Comparison of ENCODE assay signal across 1 cellular context in the genomic region with DNA sequence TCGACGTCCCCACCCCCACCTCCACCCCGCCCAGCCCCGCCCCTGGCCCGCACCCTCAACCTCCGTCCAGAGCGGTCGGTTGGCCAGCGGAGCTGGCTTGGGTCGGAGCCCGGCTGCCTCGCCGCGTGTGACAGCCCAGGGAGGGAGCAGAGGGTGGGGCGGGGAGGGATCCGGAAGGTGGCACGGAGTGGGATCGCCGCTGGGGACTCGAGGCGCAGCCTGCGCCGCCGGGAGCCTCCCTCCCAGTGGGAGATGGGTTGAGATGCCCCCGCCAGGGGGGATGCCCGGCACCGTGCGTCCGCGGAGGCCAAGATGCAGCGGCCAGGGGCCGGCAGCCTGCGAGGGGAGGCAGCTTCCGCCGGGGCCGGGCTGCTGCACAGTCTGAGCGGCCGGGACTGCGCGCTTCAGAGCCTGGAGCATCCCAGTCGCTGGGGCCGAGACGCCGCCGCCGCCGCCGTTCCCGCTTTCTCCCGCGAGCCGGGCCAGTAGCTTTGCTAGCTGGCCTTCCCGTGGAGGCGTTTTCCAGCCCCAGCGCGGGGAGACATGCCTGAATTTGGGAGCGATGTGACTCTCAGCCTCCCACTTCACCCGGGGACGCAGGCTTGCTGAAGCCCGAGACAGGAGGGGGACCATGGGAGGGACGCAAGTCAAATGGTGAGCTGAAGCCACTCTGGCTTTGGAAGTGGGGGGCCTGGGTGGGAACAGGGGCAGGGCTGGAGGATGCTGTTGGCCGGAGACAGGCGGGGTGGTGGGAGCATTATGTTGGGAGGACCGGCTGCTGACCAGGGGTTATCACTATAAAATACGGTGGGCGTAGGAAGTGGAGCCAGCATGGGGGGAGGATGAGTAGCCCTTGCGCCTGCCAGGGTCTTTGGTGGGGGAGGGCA.
TF ChIP-seq lines count a peak whose summit lies in the region.

No MANE protein-coding gene starts in this region.

TF ChIP-seq in WTC11, 78 proteins besides CTCF, POLR2A, EP300 and RAD21 (continued from another document and continues in another):
- TF ChIP-seq, protein P1, sequence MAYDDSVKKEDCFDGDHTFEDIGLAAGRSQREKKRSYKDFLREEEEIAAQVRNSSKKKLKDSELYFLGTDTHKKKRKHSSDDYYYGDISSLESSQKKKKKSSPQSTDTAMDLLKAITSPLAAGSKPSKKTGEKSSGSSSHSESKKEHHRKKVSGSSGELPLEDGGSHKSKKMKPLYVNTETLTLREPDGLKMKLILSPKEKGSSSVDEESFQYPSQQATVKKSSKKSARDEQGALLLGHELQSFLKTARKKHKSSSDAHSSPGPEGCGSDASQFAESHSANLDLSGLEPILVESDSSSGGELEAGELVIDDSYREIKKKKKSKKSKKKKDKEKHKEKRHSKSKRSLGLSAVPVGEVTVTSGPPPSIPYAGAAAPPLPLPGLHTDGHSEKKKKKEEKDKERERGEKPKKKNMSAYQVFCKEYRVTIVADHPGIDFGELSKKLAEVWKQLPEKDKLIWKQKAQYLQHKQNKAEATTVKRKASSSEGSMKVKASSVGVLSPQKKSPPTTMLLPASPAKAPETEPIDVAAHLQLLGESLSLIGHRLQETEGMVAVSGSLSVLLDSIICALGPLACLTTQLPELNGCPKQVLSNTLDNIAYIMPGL (CRISPR knock-in tag; IDR thresholded peaks at IDR 0.05): no peak; the same call in 1 of the 2 replicates
- TF ChIP-seq, protein P2, sequence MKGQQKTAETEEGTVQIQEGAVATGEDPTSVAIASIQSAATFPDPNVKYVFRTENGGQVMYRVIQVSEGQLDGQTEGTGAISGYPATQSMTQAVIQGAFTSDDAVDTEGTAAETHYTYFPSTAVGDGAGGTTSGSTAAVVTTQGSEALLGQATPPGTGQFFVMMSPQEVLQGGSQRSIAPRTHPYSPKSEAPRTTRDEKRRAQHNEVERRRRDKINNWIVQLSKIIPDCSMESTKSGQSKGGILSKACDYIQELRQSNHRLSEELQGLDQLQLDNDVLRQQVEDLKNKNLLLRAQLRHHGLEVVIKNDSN (CRISPR knock-in tag; IDR thresholded peaks at IDR 0.05): 0 out of 2 replicates have a peak, but pooled peaks have one; percentile 32
- TF ChIP-seq, protein P3, sequence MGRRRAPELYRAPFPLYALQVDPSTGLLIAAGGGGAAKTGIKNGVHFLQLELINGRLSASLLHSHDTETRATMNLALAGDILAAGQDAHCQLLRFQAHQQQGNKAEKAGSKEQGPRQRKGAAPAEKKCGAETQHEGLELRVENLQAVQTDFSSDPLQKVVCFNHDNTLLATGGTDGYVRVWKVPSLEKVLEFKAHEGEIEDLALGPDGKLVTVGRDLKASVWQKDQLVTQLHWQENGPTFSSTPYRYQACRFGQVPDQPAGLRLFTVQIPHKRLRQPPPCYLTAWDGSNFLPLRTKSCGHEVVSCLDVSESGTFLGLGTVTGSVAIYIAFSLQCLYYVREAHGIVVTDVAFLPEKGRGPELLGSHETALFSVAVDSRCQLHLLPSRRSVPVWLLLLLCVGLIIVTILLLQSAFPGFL (CRISPR knock-in tag; IDR thresholded peaks at IDR 0.05; ENCODE audit: borderline replicate concordance): no peak
- peak; percentile 70; the same call in 1 of the 2 replicates for TF ChIP-seq CBFB (CRISPR knock-in tag; IDR thresholded peaks at IDR 0.05; ENCODE audit: low read depth)
- no peak for TF ChIP-seq RELA (CRISPR knock-in tag; IDR thresholded peaks at IDR 0.05; ENCODE audit: borderline replicate concordance)
- TF ChIP-seq, protein P4, sequence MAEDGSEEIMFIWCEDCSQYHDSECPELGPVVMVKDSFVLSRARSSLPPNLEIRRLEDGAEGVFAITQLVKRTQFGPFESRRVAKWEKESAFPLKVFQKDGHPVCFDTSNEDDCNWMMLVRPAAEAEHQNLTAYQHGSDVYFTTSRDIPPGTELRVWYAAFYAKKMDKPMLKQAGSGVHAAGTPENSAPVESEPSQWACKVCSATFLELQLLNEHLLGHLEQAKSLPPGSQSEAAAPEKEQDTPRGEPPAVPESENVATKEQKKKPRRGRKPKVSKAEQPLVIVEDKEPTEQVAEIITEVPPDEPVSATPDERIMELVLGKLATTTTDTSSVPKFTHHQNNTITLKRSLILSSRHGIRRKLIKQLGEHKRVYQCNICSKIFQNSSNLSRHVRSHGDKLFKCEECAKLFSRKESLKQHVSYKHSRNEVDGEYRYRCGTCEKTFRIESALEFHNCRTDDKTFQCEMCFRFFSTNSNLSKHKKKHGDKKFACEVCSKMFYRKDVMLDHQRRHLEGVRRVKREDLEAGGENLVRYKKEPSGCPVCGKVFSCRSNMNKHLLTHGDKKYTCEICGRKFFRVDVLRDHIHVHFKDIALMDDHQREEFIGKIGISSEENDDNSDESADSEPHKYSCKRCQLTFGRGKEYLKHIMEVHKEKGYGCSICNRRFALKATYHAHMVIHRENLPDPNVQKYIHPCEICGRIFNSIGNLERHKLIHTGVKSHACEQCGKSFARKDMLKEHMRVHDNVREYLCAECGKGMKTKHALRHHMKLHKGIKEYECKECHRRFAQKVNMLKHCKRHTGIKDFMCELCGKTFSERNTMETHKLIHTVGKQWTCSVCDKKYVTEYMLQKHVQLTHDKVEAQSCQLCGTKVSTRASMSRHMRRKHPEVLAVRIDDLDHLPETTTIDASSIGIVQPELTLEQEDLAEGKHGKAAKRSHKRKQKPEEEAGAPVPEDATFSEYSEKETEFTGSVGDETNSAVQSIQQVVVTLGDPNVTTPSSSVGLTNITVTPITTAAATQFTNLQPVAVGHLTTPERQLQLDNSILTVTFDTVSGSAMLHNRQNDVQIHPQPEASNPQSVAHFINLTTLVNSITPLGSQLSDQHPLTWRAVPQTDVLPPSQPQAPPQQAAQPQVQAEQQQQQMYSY (CRISPR knock-in tag; IDR thresholded peaks at IDR 0.05): peak; percentile 30; the same call in 1 of the 2 replicates
- TF ChIP-seq FOXP1 (CRISPR knock-in tag; IDR thresholded peaks at IDR 0.05; ENCODE audit: borderline replicate concordance): peak; percentile 71; the same call in 1 of the 2 replicates
- TF ChIP-seq NFE2L1 (CRISPR knock-in tag; IDR thresholded peaks at IDR 0.05): no peak
- TF ChIP-seq ZNF317 (CRISPR knock-in tag; IDR thresholded peaks at IDR 0.05; ENCODE audit: borderline replicate concordance, low read depth): no peak
- TF ChIP-seq, protein P5, sequence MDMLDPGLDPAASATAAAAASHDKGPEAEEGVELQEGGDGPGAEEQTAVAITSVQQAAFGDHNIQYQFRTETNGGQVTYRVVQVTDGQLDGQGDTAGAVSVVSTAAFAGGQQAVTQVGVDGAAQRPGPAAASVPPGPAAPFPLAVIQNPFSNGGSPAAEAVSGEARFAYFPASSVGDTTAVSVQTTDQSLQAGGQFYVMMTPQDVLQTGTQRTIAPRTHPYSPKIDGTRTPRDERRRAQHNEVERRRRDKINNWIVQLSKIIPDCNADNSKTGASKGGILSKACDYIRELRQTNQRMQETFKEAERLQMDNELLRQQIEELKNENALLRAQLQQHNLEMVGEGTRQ (CRISPR knock-in tag; IDR thresholded peaks at IDR 0.05): no peak
- no peak for TF ChIP-seq JAZF1 (CRISPR knock-in tag; IDR thresholded peaks at IDR 0.05)
- no peak for TF ChIP-seq CREM (CRISPR knock-in tag; IDR thresholded peaks at IDR 0.05)
- TF ChIP-seq, protein P6, sequence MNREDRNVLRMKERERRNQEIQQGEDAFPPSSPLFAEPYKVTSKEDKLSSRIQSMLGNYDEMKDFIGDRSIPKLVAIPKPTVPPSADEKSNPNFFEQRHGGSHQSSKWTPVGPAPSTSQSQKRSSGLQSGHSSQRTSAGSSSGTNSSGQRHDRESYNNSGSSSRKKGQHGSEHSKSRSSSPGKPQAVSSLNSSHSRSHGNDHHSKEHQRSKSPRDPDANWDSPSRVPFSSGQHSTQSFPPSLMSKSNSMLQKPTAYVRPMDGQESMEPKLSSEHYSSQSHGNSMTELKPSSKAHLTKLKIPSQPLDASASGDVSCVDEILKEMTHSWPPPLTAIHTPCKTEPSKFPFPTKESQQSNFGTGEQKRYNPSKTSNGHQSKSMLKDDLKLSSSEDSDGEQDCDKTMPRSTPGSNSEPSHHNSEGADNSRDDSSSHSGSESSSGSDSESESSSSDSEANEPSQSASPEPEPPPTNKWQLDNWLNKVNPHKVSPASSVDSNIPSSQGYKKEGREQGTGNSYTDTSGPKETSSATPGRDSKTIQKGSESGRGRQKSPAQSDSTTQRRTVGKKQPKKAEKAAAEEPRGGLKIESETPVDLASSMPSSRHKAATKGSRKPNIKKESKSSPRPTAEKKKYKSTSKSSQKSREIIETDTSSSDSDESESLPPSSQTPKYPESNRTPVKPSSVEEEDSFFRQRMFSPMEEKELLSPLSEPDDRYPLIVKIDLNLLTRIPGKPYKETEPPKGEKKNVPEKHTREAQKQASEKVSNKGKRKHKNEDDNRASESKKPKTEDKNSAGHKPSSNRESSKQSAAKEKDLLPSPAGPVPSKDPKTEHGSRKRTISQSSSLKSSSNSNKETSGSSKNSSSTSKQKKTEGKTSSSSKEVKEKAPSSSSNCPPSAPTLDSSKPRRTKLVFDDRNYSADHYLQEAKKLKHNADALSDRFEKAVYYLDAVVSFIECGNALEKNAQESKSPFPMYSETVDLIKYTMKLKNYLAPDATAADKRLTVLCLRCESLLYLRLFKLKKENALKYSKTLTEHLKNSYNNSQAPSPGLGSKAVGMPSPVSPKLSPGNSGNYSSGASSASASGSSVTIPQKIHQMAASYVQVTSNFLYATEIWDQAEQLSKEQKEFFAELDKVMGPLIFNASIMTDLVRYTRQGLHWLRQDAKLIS (CRISPR knock-in tag; IDR thresholded peaks at IDR 0.05; ENCODE audit: borderline replicate concordance): 0 out of 2 replicates have a peak, but pooled peaks have one; percentile 53
- no peak for TF ChIP-seq SMAD4 (CRISPR knock-in tag; IDR thresholded peaks at IDR 0.05)
- TF ChIP-seq, protein P7, sequence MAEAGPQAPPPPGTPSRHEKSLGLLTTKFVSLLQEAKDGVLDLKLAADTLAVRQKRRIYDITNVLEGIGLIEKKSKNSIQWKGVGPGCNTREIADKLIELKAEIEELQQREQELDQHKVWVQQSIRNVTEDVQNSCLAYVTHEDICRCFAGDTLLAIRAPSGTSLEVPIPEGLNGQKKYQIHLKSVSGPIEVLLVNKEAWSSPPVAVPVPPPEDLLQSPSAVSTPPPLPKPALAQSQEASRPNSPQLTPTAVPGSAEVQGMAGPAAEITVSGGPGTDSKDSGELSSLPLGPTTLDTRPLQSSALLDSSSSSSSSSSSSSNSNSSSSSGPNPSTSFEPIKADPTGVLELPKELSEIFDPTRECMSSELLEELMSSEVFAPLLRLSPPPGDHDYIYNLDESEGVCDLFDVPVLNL (CRISPR knock-in tag; IDR thresholded peaks at IDR 0.05; ENCODE audit: borderline replicate concordance, low read depth): peak; percentile 24; the same call in 1 of the 2 replicates
- TF ChIP-seq, protein P8, sequence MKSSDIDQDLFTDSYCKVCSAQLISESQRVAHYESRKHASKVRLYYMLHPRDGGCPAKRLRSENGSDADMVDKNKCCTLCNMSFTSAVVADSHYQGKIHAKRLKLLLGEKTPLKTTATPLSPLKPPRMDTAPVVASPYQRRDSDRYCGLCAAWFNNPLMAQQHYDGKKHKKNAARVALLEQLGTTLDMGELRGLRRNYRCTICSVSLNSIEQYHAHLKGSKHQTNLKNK (CRISPR knock-in tag; IDR thresholded peaks at IDR 0.05): no peak
- TF ChIP-seq CREB1 (CRISPR knock-in tag; IDR thresholded peaks at IDR 0.05): no peak
- no peak for TF ChIP-seq HMGA2 (CRISPR knock-in tag; IDR thresholded peaks at IDR 0.05)
- TF ChIP-seq, protein P9, sequence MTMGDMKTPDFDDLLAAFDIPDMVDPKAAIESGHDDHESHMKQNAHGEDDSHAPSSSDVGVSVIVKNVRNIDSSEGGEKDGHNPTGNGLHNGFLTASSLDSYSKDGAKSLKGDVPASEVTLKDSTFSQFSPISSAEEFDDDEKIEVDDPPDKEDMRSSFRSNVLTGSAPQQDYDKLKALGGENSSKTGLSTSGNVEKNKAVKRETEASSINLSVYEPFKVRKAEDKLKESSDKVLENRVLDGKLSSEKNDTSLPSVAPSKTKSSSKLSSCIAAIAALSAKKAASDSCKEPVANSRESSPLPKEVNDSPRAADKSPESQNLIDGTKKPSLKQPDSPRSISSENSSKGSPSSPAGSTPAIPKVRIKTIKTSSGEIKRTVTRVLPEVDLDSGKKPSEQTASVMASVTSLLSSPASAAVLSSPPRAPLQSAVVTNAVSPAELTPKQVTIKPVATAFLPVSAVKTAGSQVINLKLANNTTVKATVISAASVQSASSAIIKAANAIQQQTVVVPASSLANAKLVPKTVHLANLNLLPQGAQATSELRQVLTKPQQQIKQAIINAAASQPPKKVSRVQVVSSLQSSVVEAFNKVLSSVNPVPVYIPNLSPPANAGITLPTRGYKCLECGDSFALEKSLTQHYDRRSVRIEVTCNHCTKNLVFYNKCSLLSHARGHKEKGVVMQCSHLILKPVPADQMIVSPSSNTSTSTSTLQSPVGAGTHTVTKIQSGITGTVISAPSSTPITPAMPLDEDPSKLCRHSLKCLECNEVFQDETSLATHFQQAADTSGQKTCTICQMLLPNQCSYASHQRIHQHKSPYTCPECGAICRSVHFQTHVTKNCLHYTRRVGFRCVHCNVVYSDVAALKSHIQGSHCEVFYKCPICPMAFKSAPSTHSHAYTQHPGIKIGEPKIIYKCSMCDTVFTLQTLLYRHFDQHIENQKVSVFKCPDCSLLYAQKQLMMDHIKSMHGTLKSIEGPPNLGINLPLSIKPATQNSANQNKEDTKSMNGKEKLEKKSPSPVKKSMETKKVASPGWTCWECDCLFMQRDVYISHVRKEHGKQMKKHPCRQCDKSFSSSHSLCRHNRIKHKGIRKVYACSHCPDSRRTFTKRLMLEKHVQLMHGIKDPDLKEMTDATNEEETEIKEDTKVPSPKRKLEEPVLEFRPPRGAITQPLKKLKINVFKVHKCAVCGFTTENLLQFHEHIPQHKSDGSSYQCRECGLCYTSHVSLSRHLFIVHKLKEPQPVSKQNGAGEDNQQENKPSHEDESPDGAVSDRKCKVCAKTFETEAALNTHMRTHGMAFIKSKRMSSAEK (CRISPR knock-in tag; IDR thresholded peaks at IDR 0.05; ENCODE audit: borderline replicate concordance): no peak
- TF ChIP-seq, protein P10, sequence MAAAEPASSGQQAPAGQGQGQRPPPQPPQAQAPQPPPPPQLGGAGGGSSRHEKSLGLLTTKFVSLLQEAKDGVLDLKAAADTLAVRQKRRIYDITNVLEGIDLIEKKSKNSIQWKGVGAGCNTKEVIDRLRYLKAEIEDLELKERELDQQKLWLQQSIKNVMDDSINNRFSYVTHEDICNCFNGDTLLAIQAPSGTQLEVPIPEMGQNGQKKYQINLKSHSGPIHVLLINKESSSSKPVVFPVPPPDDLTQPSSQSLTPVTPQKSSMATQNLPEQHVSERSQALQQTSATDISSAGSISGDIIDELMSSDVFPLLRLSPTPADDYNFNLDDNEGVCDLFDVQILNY (CRISPR knock-in tag; IDR thresholded peaks at IDR 0.05): 0 out of 2 replicates have a peak, but pooled peaks have one; percentile 25
